Comparison of ENCODE assay signal across 18 cellular contexts in genomic region chr4:94551616-94552564, GRCh38.
DNase-seq lines count a peak whose midpoint lies in the region; ATAC-seq and TF ChIP-seq lines count a peak whose summit lies in the region.
"Had no signal": no experiment of that assay in that cellular context is flagged by ENCODE, and none has a peak within 500 bp of the region (broad histone marks: within the 10 kb centered on the region; RNA-seq: fewer than 3 reads in every experiment).

No MANE protein-coding gene starts in this region.

- WGBS in heart right ventricle, 2 donors: 61 to 76% methylated on average over 3 of the region's 3 CpGs

- H3K4me3 ChIP-seq in heart right ventricle (no peak overlapping the region), choroid plexus epithelial cell (ENCODE audit: low read depth, low read length) (no peak overlapping the region), uterus (no peak overlapping the region)
- H3K4me3 ChIP-seq: lung, spleen had no signal

- no peaks in the 10 kb centered on the region for H3K4me1 Mint-ChIP-seq in activated CD4-positive, alpha-beta T cell treated with anti-CD3 and anti-CD28 coated beads, Interleukin-2, amount 10 ng/mL, durations not matched to agents 7 days and 5 days

- no peaks in the 10 kb centered on the region for H3K27me3 Mint-ChIP-seq in activated CD4-positive, alpha-beta T cell treated with anti-CD3 and anti-CD28 coated beads, Interleukin-2, amount 10 ng/mL, durations not matched to agents 7 days and 5 days
- H3K27me3 Mint-ChIP-seq: activated naive CD8-positive, alpha-beta T cell; CD4-positive, CD25-positive, alpha-beta regulatory T cell had no signal

- no peak for ATAC-seq in heart right ventricle
- ATAC-seq in left ventricle myocardium superior: no peak
- ATAC-seq in GM19455 (IDR thresholded peaks at IDR 0.05; ENCODE audit: unreplicated experiment): no peak

- H3K9me3 Mint-ChIP-seq in activated CD4-positive, alpha-beta T cell treated with anti-CD3 and anti-CD28 coated beads, Interleukin-2, amount 10 ng/mL, durations not matched to agents 7 days and 5 days: no peaks in the 10 kb centered on the region

- TF ChIP-seq CTCF in heart right ventricle (IDR thresholded peaks at IDR 0.05): no peak
- no peak for TF ChIP-seq CTCF in choroid plexus epithelial cell (conservative IDR thresholded peaks at IDR 0.05; ENCODE audit: low read depth, low read length)
- no peak for TF ChIP-seq CTCF in uterus (IDR thresholded peaks at IDR 0.05)

- H3K4me1 ChIP-seq in heart right ventricle (peaks cover 9 to 64% (median 47%) of the 10 kb centered on the region in 9 donors), uterus (peaks cover 0 to 8% of the 10 kb centered on the region in 2 donors)

- no peaks in the 10 kb centered on the region for H3K36me3 Mint-ChIP-seq in activated CD4-positive, alpha-beta T cell treated with anti-CD3 and anti-CD28 coated beads, Interleukin-2, amount 10 ng/mL, durations not matched to agents 7 days and 5 days (ENCODE audit: low read depth)

- H3K4me3 Mint-ChIP-seq in activated CD4-positive, alpha-beta T cell treated with anti-CD3 and anti-CD28 coated beads, Interleukin-2, amount 10 ng/mL, durations not matched to agents 7 days and 5 days: no peak overlapping the region
- H3K4me3 Mint-ChIP-seq: activated naive CD8-positive, alpha-beta T cell; CD4-positive, CD25-positive, alpha-beta regulatory T cell; HFFc6; neural crest cell had no signal

- CTCF ChIA-PET in activated CD4-positive, alpha-beta T cell treated with anti-CD3 and anti-CD28 coated beads, Interleukin-2, amount 10 ng/mL, durations not matched to agents 7 days and 5 days (lab: Charles Lee): no interaction called here

- H3K27ac Mint-ChIP-seq in activated CD4-positive, alpha-beta T cell treated with anti-CD3 and anti-CD28 coated beads, Interleukin-2, amount 10 ng/mL, durations not matched to agents 7 days and 5 days: no peak overlapping the region
- H3K27ac Mint-ChIP-seq: activated naive CD8-positive, alpha-beta T cell; CD4-positive, CD25-positive, alpha-beta regulatory T cell; HFFc6 had no signal

- no peak for TF ChIP-seq POLR2A in uterus (IDR thresholded peaks at IDR 0.05)

- H3K9me3 ChIP-seq in heart right ventricle (peaks cover 0 to under 1% (median 0%) of the 10 kb centered on the region in 11 donors), uterus (no peaks in the 10 kb centered on the region)
- H3K9me3 ChIP-seq: spleen had no signal

- no peaks in the 10 kb centered on the region for H3K27me3 ChIP-seq in heart right ventricle
- H3K27me3 ChIP-seq in uterus: no peaks in the 10 kb centered on the region
- H3K27me3 ChIP-seq: spleen had no signal

- DNase-seq in heart right ventricle (no peak), left ventricle myocardium superior (no peak), choroid plexus epithelial cell (ENCODE audit: low read depth) (peak; percentile 87), kidney tubule cell (ENCODE audit: low spot score) (peak; percentile 49), uterus (no peak), cortex of kidney (lab: John Stamatoyannopoulos, UW) (no peak)
- no peak for DNase-seq in activated CD4-positive, alpha-beta T cell treated with anti-CD3 and anti-CD28 coated beads, Interleukin-2, amount 10 ng/mL, durations not matched to agents 7 days and 5 days
- DNase-seq: activated CD4-positive, alpha-beta T cell treated with anti-CD3 and anti-CD28 coated beads for 4 hours; CD4-positive, CD25-positive, alpha-beta regulatory T cell; cerebellar nuclear complex; HFFc6; NCI-H1436; NCI-H226; spleen had no signal

- peaks cover 0 to 22% (median 0%) of the 10 kb centered on the region in 9 donors for H3K36me3 ChIP-seq in heart right ventricle
- no peaks in the 10 kb centered on the region for H3K36me3 ChIP-seq in uterus
- H3K36me3 ChIP-seq: spleen had no signal

- H3K27ac ChIP-seq in heart right ventricle (peak overlapping the region in 9 of 10 donors; percentile 2 to 90 (median 85)), uterus (peak overlapping the region; percentile 83 to 99)
- H3K27ac ChIP-seq: spleen had no signal

- intact Hi-C loops in heart right ventricle (cut with DNase I): no loop called here
- intact Hi-C loops in left ventricle myocardium superior (cut with micrococcal nuclease): no loop called here
- intact Hi-C loops in uterus (cut with DNase I; ENCODE audit: low total_unique reads): no loop called here

- POLR2A ChIA-PET in activated CD4-positive, alpha-beta T cell treated with anti-CD3 and anti-CD28 coated beads, Interleukin-2, amount 10 ng/mL, durations not matched to agents 7 days and 5 days (lab: Charles Lee): no interaction called here

Comparison
In these comparisons a context has a peak if more than half of its experiments do, and no peak if none do; other contexts are left out.
1. DNase-seq: peak in choroid plexus epithelial cell (single experiment) and kidney tubule cell (single experiment); none in heart right ventricle (0 of 2), left ventricle myocardium superior (single experiment), uterus (0 of 2), cortex of kidney (single experiment) and activated CD4-positive, alpha-beta T cell treated with anti-CD3 and anti-CD28 coated beads, Interleukin-2, amount 10 ng/mL, durations not matched to agents 7 days and 5 days (single experiment).